Comparison of ENCODE assay signal across 24 cellular contexts in genomic region chr2:270861-271260, GRCh38. TPM values are rescaled to one million over a fixed set of nuclear protein-coding genes. Genes with fewer than 3 reads are reported as not detected.
"Had no signal": no experiment of that assay in that cellular context is flagged by ENCODE, and none has a peak within 500 bp of the region (broad histone marks: within the 10 kb centered on the region; RNA-seq: fewer than 3 reads in every experiment).

No MANE protein-coding gene starts in this region.

- ATAC-seq: gastrocnemius medialis; left ventricle myocardium superior; natural killer cell treated with Interleukin-12 subunit alpha and Interleukin-12 subunit beta and Interleukin-15 and Interleukin-18, amount 100 ng/mL, for 72 hours; psoas muscle had no signal

- FAIRE-seq: astrocyte, urothelium cell line had no signal

- DNase-seq: activated CD4-positive, alpha-beta T cell treated with anti-CD3 and anti-CD28 coated beads, Interleukin-2, amount 50 U/mL, for 1 hour; activated CD4-positive, CD25-positive, alpha-beta regulatory T cell treated with anti-CD3 and anti-CD28 coated beads, Interleukin-2, amount 50 U/mL, for 72 hours; activated CD8-positive, alpha-beta memory T cell treated with anti-CD3 and anti-CD28 coated beads for 24 hours; activated CD8-positive, alpha-beta memory T cell treated with anti-CD3 and anti-CD28 coated beads, Interleukin-2, amount 50 U/mL, for 4 hours; activated effector memory CD4-positive, alpha-beta T cell treated with anti-CD3 and anti-CD28 coated beads, Interleukin-2, amount 50 U/mL, for 16 hours; activated naive CD4-positive, alpha-beta T cell treated with anti-CD3 and anti-CD28 coated beads, Interleukin-2, amount 50 U/mL, for 16 hours; colonic mucosa; dorsolateral prefrontal cortex; esophagus squamous epithelium; gastrocnemius medialis; head of caudate nucleus; hypothalamus; left ventricle myocardium superior; mammary epithelial cell; ovary; psoas muscle; stimulated activated CD4-positive, alpha-beta T cell treated with anti-CD3 and anti-CD28 coated beads, Interleukin-12 subunit alpha, Interleukin-12 subunit beta, amount 100 ng/mL, for 4 hours; stomach; T-helper 2 cell had no signal

- H3K27me3 Mint-ChIP-seq: central memory CD8-positive, alpha-beta T cell; natural killer cell treated with Interleukin-12 subunit alpha and Interleukin-12 subunit beta and Interleukin-15 and Interleukin-18, amount 100 ng/mL, for 72 hours had no signal

- H3K9me3 Mint-ChIP-seq: central memory CD8-positive, alpha-beta T cell; natural killer cell treated with Interleukin-12 subunit alpha and Interleukin-12 subunit beta and Interleukin-15 and Interleukin-18, amount 100 ng/mL, for 72 hours had no signal

- H3K4me3 Mint-ChIP-seq: central memory CD8-positive, alpha-beta T cell; natural killer cell treated with Interleukin-12 subunit alpha and Interleukin-12 subunit beta and Interleukin-15 and Interleukin-18, amount 100 ng/mL, for 72 hours had no signal

RNA-seq across cellular contexts. Expression of gene ALKAL2, which starts 17.0 kb away (rescaled TPM):
- total RNA-seq: gastrocnemius medialis, mammary epithelial cell, skeletal muscle tissue had no signal
